1 cellular context compared by ENCODE assay signal in genomic region chr12:47210776-47211175, GRCh38.
TF ChIP-seq lines count a peak whose summit lies in the region.

No MANE protein-coding gene starts in this region.

TF ChIP-seq in IMR-90, 13 proteins besides CTCF, POLR2A, EP300 and RAD21:
- TF ChIP-seq FOS (IDR thresholded peaks at IDR 0.05; ENCODE audit: low read depth, low read length) = no peak
- TF ChIP-seq RFX5 (IDR thresholded peaks at IDR 0.05; ENCODE audit: low read depth, low read length) = no peak
- peak; percentile 15; the same call in 1 of the 2 replicates for TF ChIP-seq CEBPB (IDR thresholded peaks at IDR 0.05; ENCODE audit: low read depth, low read length)
- no peak for TF ChIP-seq MXI1 (IDR thresholded peaks at IDR 0.05; ENCODE audit: borderline replicate concordance, low read depth, low read length)
- TF ChIP-seq MAZ (IDR thresholded peaks at IDR 0.05; ENCODE audit: borderline replicate concordance, low read depth, low read length) = no peak
